14 cellular contexts compared by ENCODE assay signal in genomic region chr16:1542166-1542500, GRCh38. TPM values are rescaled to one million over a fixed set of nuclear protein-coding genes. Genes with fewer than 3 reads are reported as not detected.
DNase-seq lines count a peak whose midpoint lies in the region; ATAC-seq and TF ChIP-seq lines count a peak whose summit lies in the region.
"Had no signal": no experiment of that assay in that cellular context is flagged by ENCODE, and none has a peak within 500 bp of the region (broad histone marks: within the 10 kb centered on the region; RNA-seq: fewer than 3 reads in every experiment).

No MANE protein-coding gene starts in this region.

- H3K27ac ChIP-seq in thoracic aorta (peak overlapping the region; percentile 22 to 95), osteoblast (ENCODE audit: low read depth, low read length) (no peak overlapping the region)

- no peaks in the 10 kb centered on the region for H3K9me3 Mint-ChIP-seq in activated naive CD4-positive, alpha-beta T cell treated with anti-CD3 and anti-CD28 coated beads, Interleukin-2, amount 50 U/mL, for 24 hours
- no peaks in the 10 kb centered on the region for H3K9me3 Mint-ChIP-seq in activated CD4-positive, alpha-beta memory T cell treated with anti-CD3 and anti-CD28 coated beads for 36 hours
- H3K9me3 Mint-ChIP-seq in glutamatergic neuron (ENCODE audit: unreplicated experiment), result peaks cover 14% of the 10 kb centered on the region
- H3K9me3 Mint-ChIP-seq: type B pancreatic cell had no signal

- H3K27me3 Mint-ChIP-seq in activated naive CD4-positive, alpha-beta T cell treated with anti-CD3 and anti-CD28 coated beads, Interleukin-2, amount 50 U/mL, for 24 hours, result no peaks in the 10 kb centered on the region
- no peaks in the 10 kb centered on the region for H3K27me3 Mint-ChIP-seq in activated CD4-positive, alpha-beta memory T cell treated with anti-CD3 and anti-CD28 coated beads for 36 hours
- peaks cover 11% of the 10 kb centered on the region for H3K27me3 Mint-ChIP-seq in glutamatergic neuron (ENCODE audit: unreplicated experiment)
- H3K27me3 Mint-ChIP-seq: type B pancreatic cell had no signal

- intact Hi-C loops in activated CD4-positive, alpha-beta memory T cell treated with anti-CD3 and anti-CD28 coated beads for 36 hours (cut with micrococcal nuclease), result loop anchor here (5.0 kb wide), 2 partner anchors 70 to 120 kb away; partner anchors contain the start of genes CRAMP1, IFT140 and UQCC4

- H3K27me3 ChIP-seq in thoracic aorta (replicated peaks; ENCODE audit: insufficient read depth), result no peaks in the 10 kb centered on the region
- H3K27me3 ChIP-seq in osteoblast (ENCODE audit: insufficient read depth, low read length), result no peaks in the 10 kb centered on the region

- no peak for ATAC-seq in thoracic aorta (ENCODE audit: insufficient number of reproducible peaks, low FRiP score, low read depth)
- ATAC-seq in GM18520 (IDR thresholded peaks at IDR 0.05; ENCODE audit: unreplicated experiment), result no peak

- no peaks in the 10 kb centered on the region for H3K9me3 ChIP-seq in thoracic aorta
- no peaks in the 10 kb centered on the region for H3K9me3 ChIP-seq in osteoblast (ENCODE audit: low read depth, low read length)

- H3K4me3 ChIP-seq in thoracic aorta (no peak overlapping the region), osteoblast (ENCODE audit: insufficient read depth, low read length) (no peak overlapping the region)

- H3K36me3 Mint-ChIP-seq in activated naive CD4-positive, alpha-beta T cell treated with anti-CD3 and anti-CD28 coated beads, Interleukin-2, amount 50 U/mL, for 24 hours, result peaks cover 6% of the 10 kb centered on the region
- peaks cover 18% of the 10 kb centered on the region for H3K36me3 Mint-ChIP-seq in activated CD4-positive, alpha-beta memory T cell treated with anti-CD3 and anti-CD28 coated beads for 36 hours
- no peaks in the 10 kb centered on the region for H3K36me3 Mint-ChIP-seq in glutamatergic neuron (ENCODE audit: unreplicated experiment)

- H3K4me1 ChIP-seq in thoracic aorta (ENCODE audit: control insufficient read depth in 1 of 2, low read depth in 2 of 2) (peaks cover 41 to 69% of the 10 kb centered on the region in 2 donors), osteoblast (ENCODE audit: insufficient read depth, low read length) (peaks cover 11% of the 10 kb centered on the region)

- H3K27ac Mint-ChIP-seq in activated naive CD4-positive, alpha-beta T cell treated with anti-CD3 and anti-CD28 coated beads, Interleukin-2, amount 50 U/mL, for 24 hours, result peak overlapping the region; percentile 72
- peak overlapping the region; percentile 95 for H3K27ac Mint-ChIP-seq in activated CD4-positive, alpha-beta memory T cell treated with anti-CD3 and anti-CD28 coated beads for 36 hours
- H3K27ac Mint-ChIP-seq in glutamatergic neuron (ENCODE audit: unreplicated experiment), result peak overlapping the region; percentile 59
- H3K27ac Mint-ChIP-seq: type B pancreatic cell had no signal

- TF ChIP-seq CTCF in glutamatergic neuron (IDR thresholded peaks at IDR 0.05; ENCODE audit: partially characterized antibody, unreplicated experiment) (no peak), thoracic aorta (IDR thresholded peaks at IDR 0.05) (no peak), osteoblast (IDR thresholded peaks at IDR 0.05; ENCODE audit: extremely low read depth, low read depth, low read length) (no peak)

- H3K4me1 Mint-ChIP-seq in activated naive CD4-positive, alpha-beta T cell treated with anti-CD3 and anti-CD28 coated beads, Interleukin-2, amount 50 U/mL, for 24 hours, result peaks cover 82% of the 10 kb centered on the region
- H3K4me1 Mint-ChIP-seq in activated CD4-positive, alpha-beta memory T cell treated with anti-CD3 and anti-CD28 coated beads for 36 hours (ENCODE audit: low read depth), result peaks cover 75% of the 10 kb centered on the region
- peaks cover 39% of the 10 kb centered on the region for H3K4me1 Mint-ChIP-seq in glutamatergic neuron (ENCODE audit: low read depth, unreplicated experiment)

- POLR2A ChIA-PET in activated CD4-positive, alpha-beta memory T cell treated with anti-CD3 and anti-CD28 coated beads for 36 hours (lab: Charles Lee), result no interaction called here

- H3K4me2 ChIP-seq in osteoblast (ENCODE audit: insufficient read depth, low read length), result no peak overlapping the region

- H3K79me2 ChIP-seq in osteoblast (ENCODE audit: insufficient read depth, low read length), result peaks cover 32% of the 10 kb centered on the region

- H2AFZ ChIP-seq in osteoblast (ENCODE audit: low read length), result no peak overlapping the region

- H4K20me1 ChIP-seq in osteoblast (ENCODE audit: insufficient read depth, low read length), result peaks cover 21% of the 10 kb centered on the region

- CTCF ChIA-PET in activated CD4-positive, alpha-beta memory T cell treated with anti-CD3 and anti-CD28 coated beads for 36 hours (lab: Charles Lee), result no interaction called here

- no peak for DNase-seq in activated naive CD4-positive, alpha-beta T cell (lab: John Stamatoyannopoulos, UW)
- no peak for DNase-seq in activated CD4-positive, alpha-beta memory T cell treated with anti-CD3 and anti-CD28 coated beads for 36 hours
- DNase-seq in glutamatergic neuron, result no peak
- DNase-seq in thoracic aorta (ENCODE audit: low spot score), result no peak
- no peak for DNase-seq in osteoblast (ENCODE audit: insufficient read length, low spot score, missing footprints)
- no peak for DNase-seq in activated CD4-positive, CD25-positive, alpha-beta regulatory T cell treated with anti-CD3 and anti-CD28 coated beads, Interleukin-2, amount 50 U/mL, for 72 hours
- DNase-seq: amniotic stem cell, islet precursor cell, MV-4-11 had no signal

- H3K36me3 ChIP-seq in thoracic aorta (peaks cover 30% of the 10 kb centered on the region), osteoblast (ENCODE audit: insufficient read depth, low read length) (peaks cover 10% of the 10 kb centered on the region)

- H3K4me3 Mint-ChIP-seq in activated naive CD4-positive, alpha-beta T cell treated with anti-CD3 and anti-CD28 coated beads, Interleukin-2, amount 50 U/mL, for 24 hours, result no peak overlapping the region
- H3K4me3 Mint-ChIP-seq in activated CD4-positive, alpha-beta memory T cell treated with anti-CD3 and anti-CD28 coated beads for 36 hours, result no peak overlapping the region
- H3K4me3 Mint-ChIP-seq in glutamatergic neuron (ENCODE audit: unreplicated experiment), result no peak overlapping the region
- H3K4me3 Mint-ChIP-seq: type B pancreatic cell had no signal

RNA-seq across cellular contexts. Expression of gene TMEM204, which starts 8.7 kb away (rescaled TPM):
- total RNA-seq in activated CD4-positive, alpha-beta memory T cell treated with anti-CD3 and anti-CD28 coated beads for 36 hours, result 10 to 100 TPM; 14.8 to 15.5 TPM
- 0.22 TPM for total RNA-seq in glutamatergic neuron (ENCODE audit: unreplicated experiment)
- total RNA-seq in thoracic aorta, result 100 to 1,000 TPM; 111 to 125 TPM
- total RNA-seq in osteoblast, result 7.7 and 8.3 TPM in 2 replicates
- total RNA-seq: epithelial cell of proximal tubule had no signal

RNA-seq across cellular contexts. Expression of gene TELO2, which starts 49.0 kb away (rescaled TPM):
- total RNA-seq in activated CD4-positive, alpha-beta memory T cell treated with anti-CD3 and anti-CD28 coated beads for 36 hours, result 10 to 100 TPM; 62.6 to 63.2 TPM
- total RNA-seq in glutamatergic neuron (ENCODE audit: unreplicated experiment) (101 TPM), thoracic aorta (10 to 100 TPM; 24.8 to 27.9 TPM), osteoblast (12.4 and 18.1 TPM in 2 replicates)

RNA-seq across cellular contexts. Expression of gene PTX4, which starts 53.4 kb away (rescaled TPM):
- total RNA-seq in activated CD4-positive, alpha-beta memory T cell treated with anti-CD3 and anti-CD28 coated beads for 36 hours, result not detected
- total RNA-seq in glutamatergic neuron (ENCODE audit: unreplicated experiment), result 2.2 TPM
- under 1 TPM in 1 of 2 donors, not detected in 1; 0.78 TPM for total RNA-seq in thoracic aorta
- not detected in 2 replicates for total RNA-seq in osteoblast
- total RNA-seq: chondrocyte, epithelial cell of proximal tubule had no signal

Comparison
In these comparisons a context has a peak if more than half of its experiments do, and no peak if none do; other contexts are left out.
1. RNA of gene TMEM204, which starts 8.7 kb away (total RNA-seq): 111 to 125 TPM in thoracic aorta; 14.8 to 15.5 TPM in activated CD4-positive, alpha-beta memory T cell treated with anti-CD3 and anti-CD28 coated beads for 36 hours, 7.7 to 8.3 TPM in osteoblast and 0.22 TPM in glutamatergic neuron (single experiment); every median in the first group is over 4 times any median in the second.
2. Peak in every context shown above with its lines, with median percentiles within 50 percentile points of each other: H3K27ac Mint-ChIP-seq.